11 cellular contexts compared by ENCODE assay signal in genomic region chr14:104138891-104139459, GRCh38. TPM values are rescaled to one million over a fixed set of nuclear protein-coding genes. Genes with fewer than 3 reads are reported as not detected.
DNase-seq lines count a peak whose midpoint lies in the region; FAIRE-seq and TF ChIP-seq lines count a peak whose summit lies in the region.
"Had no signal": no experiment of that assay in that cellular context is flagged by ENCODE, and none has a peak within 500 bp of the region (broad histone marks: within the 10 kb centered on the region; RNA-seq: fewer than 3 reads in every experiment).

No MANE protein-coding gene starts in this region.

- peak overlapping the region; percentile 87 for H3K4me2 ChIP-seq in endothelial cell of umbilical vein (ENCODE audit: insufficient read depth, low read length)

- H3K9me1 ChIP-seq in endothelial cell of umbilical vein (replicated peaks; ENCODE audit: control insufficient read depth, extremely low read depth, insufficient read depth, low read length): no peaks in the 10 kb centered on the region

- no peak for TF ChIP-seq POLR2A in endothelial cell of umbilical vein (IDR thresholded peaks at IDR 0.05; ENCODE audit: low read depth, low read length)

- peak overlapping the region; percentile 61 to 87 (median 63) for H3K4me3 ChIP-seq in endothelial cell of umbilical vein (replicated peaks in 1 of 3; ENCODE audit: insufficient read depth in 1 of 3, low read depth in 1 of 3, low read length in 3 of 3)
- H3K4me3 ChIP-seq in mesodermal cell (ENCODE audit: extremely low read depth, insufficient read depth, low read length, poor library complexity, severe bottlenecking): peak overlapping the region; percentile 67
- H3K4me3 ChIP-seq in thymus (ENCODE audit: low read length): peak overlapping the region; percentile 43

- intact Hi-C loops in endothelial cell of umbilical vein (cut with micrococcal nuclease): loop anchor here (1.0 to 2.0 kb wide), 5 partner anchors 45 to 501 kb away; no protein-coding TSS in a partner anchor

- 0 to 2% methylated on average over 37 to 43 of the region's 47 CpGs for WGBS in mesodermal cell (ENCODE audit: insufficient coverage in 2 of 2), 2 experiments
- WGBS in thymus: 5% methylated on average over 47 of the region's 47 CpGs

- H3K36me3 ChIP-seq in endothelial cell of umbilical vein (ENCODE audit: control insufficient read depth in 2 of 2, extremely low read depth in 1 of 2, insufficient read depth in 2 of 2, low read length in 2 of 2) (no peaks in the 10 kb centered on the region), mesodermal cell (ENCODE audit: control insufficient read depth, insufficient read depth, low read length) (peaks cover 4% of the 10 kb centered on the region), thymus (ENCODE audit: control insufficient read depth, insufficient read depth) (no peaks in the 10 kb centered on the region)

- POLR2A ChIA-PET in endothelial cell of umbilical vein (lab: Charles Lee): no interaction called here

- dilution Hi-C loops in endothelial cell of umbilical vein (cut with MboI; ENCODE audit: extremely low pct_ligation_motif_present, low sequenced_read_pairs): no loop called here

- H3K27ac ChIP-seq in endothelial cell of umbilical vein (ENCODE audit: insufficient read depth, low read depth, low read length) (no peak overlapping the region), mesodermal cell (ENCODE audit: low read depth, low read length, severe bottlenecking) (no peak overlapping the region), thymus (ENCODE audit: low read depth) (no peak overlapping the region)

- CTCF ChIA-PET in endothelial cell of umbilical vein (lab: Charles Lee): interaction anchor here (1.8 kb wide), 1 partner anchor 425 kb away, joined by 8 read pairs; no protein-coding TSS in a partner anchor

- TF ChIP-seq CTCF in endothelial cell of umbilical vein (IDR thresholded peaks at IDR 0.05; ENCODE audit: extremely low read depth in 1 of 2, insufficient read depth in 1 of 2, low read depth in 1 of 2, low read length in 2 of 2): no peak

- peak overlapping the region; percentile 23 for H3K9ac ChIP-seq in endothelial cell of umbilical vein (replicated peaks; ENCODE audit: extremely low read depth, insufficient read depth, low read length)

- no peaks in the 10 kb centered on the region for H4K20me1 ChIP-seq in endothelial cell of umbilical vein (replicated peaks; ENCODE audit: control insufficient read depth, extremely low read depth, insufficient read depth, low read length)

- H2AFZ ChIP-seq in endothelial cell of umbilical vein (ENCODE audit: low read depth, low read length): peak overlapping the region; percentile 91

- BruUV-seq in endothelial cell of umbilical vein (replicated peaks; lab: Mats Ljungman, UMichigan): no TSS peak

- H3K27me3 ChIP-seq in endothelial cell of umbilical vein (ENCODE audit: control insufficient read depth in 2 of 2, insufficient read depth in 2 of 2, low read length in 2 of 2) (peaks cover 21 to 23% of the 10 kb centered on the region in 2 experiments), thymus (ENCODE audit: control insufficient read depth, insufficient read depth) (peaks cover 68% of the 10 kb centered on the region)

- H3K79me2 ChIP-seq in endothelial cell of umbilical vein (ENCODE audit: control insufficient read depth, insufficient read depth, low read length): peaks cover 3% of the 10 kb centered on the region

- DNase-seq in NCI-H748 (lab: John Stamatoyannopoulos, UW; ENCODE audit: unreplicated experiment): peak; percentile 52
- DNase-seq in NCI-H748 treated with DMSO at 0.1 percent for 48 hours (lab: John Stamatoyannopoulos, UW): no peak
- no peak for DNase-seq in endothelial cell of umbilical vein (ENCODE audit: low read depth, low spot score)
- DNase-seq in activated naive CD4-positive, alpha-beta T cell treated with Interleukin-2 at 50 U/mL for 16 hours: no peak
- DNase-seq in germinal center (ENCODE audit: low spot score): no peak
- DNase-seq in SW480 (ENCODE audit: low spot score): no peak
- DNase-seq: activated CD4-positive, alpha-beta T cell treated with anti-CD3 and anti-CD28 coated beads, Interleukin-2, amount 10 ng/mL, durations not matched to agents 7 days and 5 days had no signal

- no peak for FAIRE-seq in endothelial cell of umbilical vein (lab: Jason Lieb, UNC)
- FAIRE-seq: A204.1 had no signal

- H3K4me1 ChIP-seq in endothelial cell of umbilical vein (ENCODE audit: control insufficient read depth, extremely low read depth, insufficient read depth, low read length) (peaks cover 21% of the 10 kb centered on the region), mesodermal cell (ENCODE audit: control insufficient read depth, insufficient read depth, low read length, poor library complexity, severe bottlenecking) (peaks cover 14% of the 10 kb centered on the region), thymus (ENCODE audit: control insufficient read depth, insufficient read depth, low read length) (no peaks in the 10 kb centered on the region)

- no peaks in the 10 kb centered on the region for H3K9me3 ChIP-seq in endothelial cell of umbilical vein (replicated peaks; ENCODE audit: control insufficient read depth, insufficient read depth, low read length)
- no peaks in the 10 kb centered on the region for H3K9me3 ChIP-seq in mesodermal cell (ENCODE audit: control insufficient read depth, low read length)
- H3K9me3 ChIP-seq in thymus (ENCODE audit: control insufficient read depth): peaks cover 1% of the 10 kb centered on the region

TF ChIP-seq in endothelial cell of umbilical vein, 7 proteins besides CTCF, POLR2A, EP300 and RAD21:
- no peak for TF ChIP-seq GATA2 (IDR thresholded peaks at IDR 0.05; ENCODE audit: insufficient read depth, insufficient read length, low read depth, low read length)
- no peak for TF ChIP-seq JUN (IDR thresholded peaks at IDR 0.05; ENCODE audit: borderline replicate concordance, insufficient read depth, insufficient read length, low read depth)
- no peak for TF ChIP-seq MAX (IDR thresholded peaks at IDR 0.05; ENCODE audit: insufficient read depth, insufficient read length)
- TF ChIP-seq FOS (IDR thresholded peaks at IDR 0.05; ENCODE audit: borderline replicate concordance, insufficient read depth, low read length): no peak
- TF ChIP-seq EZH2 (IDR thresholded peaks at IDR 0.05; ENCODE audit: borderline replicate concordance, low read depth, low read length, severe bottlenecking): no peak
- no peak for TF ChIP-seq MYC (IDR thresholded peaks at IDR 0.05; ENCODE audit: low read depth, low read length)
- no peak for TF ChIP-seq POLR2AphosphoS5 (IDR thresholded peaks at IDR 0.05; ENCODE audit: insufficient read depth, low read depth, low read length)

RNA-seq across cellular contexts. Expression of gene KIF26A, which starts 0.6 kb away (rescaled TPM):
- 9.5 and 10.7 TPM in 2 replicates for total RNA-seq in endothelial cell of umbilical vein
- 3.6 and 5.1 TPM in 2 replicates for polyA plus RNA-seq in endothelial cell of umbilical vein
- polyA plus RNA-seq in endothelial cell of umbilical vein (2011; cell fraction: cytosol; rRNA removed): 1.5 and 2.5 TPM in 2 replicates
- polyA plus RNA-seq in endothelial cell of umbilical vein (2011; cell fraction: nucleus; rRNA removed): 3.8 and 4.6 TPM in 2 replicates
- polyA plus RNA-seq in endothelial cell of umbilical vein (2012): 2.0 and 4.1 TPM in 2 replicates
- polyA minus RNA-seq in endothelial cell of umbilical vein: 2.5 and 3.6 TPM in 2 replicates
- polyA minus RNA-seq in endothelial cell of umbilical vein (2011; cell fraction: cytosol; rRNA and poly(A)+ RNA removed): 23.8 TPM
- polyA minus RNA-seq in endothelial cell of umbilical vein (2011; cell fraction: nucleus; rRNA and poly(A)+ RNA removed): 1.8 and 3.9 TPM in 2 replicates
- polyA plus RNA-seq in mesodermal cell (2013, experiment 1 of 2): 24.4 TPM
- 20.3 TPM for polyA plus RNA-seq in mesodermal cell (2013, experiment 2 of 2)
- polyA plus RNA-seq in thymus: 1.7 TPM
- total RNA-seq: HT-29 had no signal

RNA-seq across cellular contexts. Expression of gene ASPG, which starts 53.5 kb away (rescaled TPM):
- not detected in 2 replicates for total RNA-seq in endothelial cell of umbilical vein
- 0.05 TPM in 1 of 2 replicates, not detected in the other for polyA plus RNA-seq in endothelial cell of umbilical vein
- polyA plus RNA-seq in endothelial cell of umbilical vein (2011; cell fraction: cytosol; rRNA removed): not detected in 2 replicates
- 0.04 and 0.13 TPM in 2 replicates for polyA plus RNA-seq in endothelial cell of umbilical vein (2011; cell fraction: nucleus; rRNA removed)
- polyA plus RNA-seq in endothelial cell of umbilical vein (2012): not detected in 2 replicates
- polyA minus RNA-seq in endothelial cell of umbilical vein: not detected in 2 replicates
- polyA minus RNA-seq in endothelial cell of umbilical vein (2011; cell fraction: cytosol; rRNA and poly(A)+ RNA removed): not detected
- not detected in 2 replicates for polyA minus RNA-seq in endothelial cell of umbilical vein (2011; cell fraction: nucleus; rRNA and poly(A)+ RNA removed)
- polyA plus RNA-seq in mesodermal cell (2013, experiment 1 of 2): 1.0 TPM
- 1.3 TPM for polyA plus RNA-seq in mesodermal cell (2013, experiment 2 of 2)
- 5.5 TPM for polyA plus RNA-seq in thymus
- total RNA-seq: activated CD4-positive, alpha-beta T cell treated with anti-CD3 and anti-CD28 coated beads, Interleukin-2, amount 10 ng/mL, durations not matched to agents 7 days and 5 days; HT-29 had no signal
